1 cellular context compared by ENCODE assay signal in the genomic region with DNA sequence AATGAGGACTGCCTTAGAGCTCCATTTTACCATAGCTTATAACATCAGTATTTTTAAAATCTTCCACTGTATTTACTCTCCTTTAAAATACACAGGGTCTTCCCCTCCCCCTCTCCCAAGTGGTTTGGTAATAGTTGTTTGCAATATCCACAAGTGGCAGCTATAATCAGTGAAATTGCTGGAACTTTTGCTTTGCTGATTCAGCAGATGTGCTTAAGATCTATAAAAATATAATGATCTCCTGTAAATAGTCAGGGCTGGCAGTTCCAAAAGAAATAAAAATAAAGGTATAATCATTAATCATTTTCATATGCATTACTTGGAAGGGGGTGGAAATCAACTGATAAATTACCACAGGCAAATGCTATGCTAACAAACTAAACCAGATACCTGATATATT.
TF ChIP-seq lines count a peak whose summit lies in the region.

No MANE protein-coding gene starts in this region.

TF ChIP-seq in HepG2, 621 proteins besides CTCF, POLR2A, EP300 and RAD21 (continued from another document):
- TF ChIP-seq SCMH1 (CRISPR knock-in tag; IDR thresholded peaks at IDR 0.05; ENCODE audit: borderline replicate concordance) (no peak), ZMYM2 (CRISPR knock-in tag; IDR thresholded peaks at IDR 0.05) (no peak), RFX3 (CRISPR knock-in tag; IDR thresholded peaks at IDR 0.05) (no peak), ZMAT3 (CRISPR knock-in tag; conservative IDR thresholded peaks at IDR 0.05) (no peak), SAP130 (CRISPR knock-in tag; IDR thresholded peaks at IDR 0.05; ENCODE audit: low read depth) (no peak), ZNF644 (CRISPR knock-in tag; IDR thresholded peaks at IDR 0.05; ENCODE audit: low read depth) (no peak), ZNF350 (CRISPR knock-in tag; IDR thresholded peaks at IDR 0.05; ENCODE audit: borderline replicate concordance, low read depth) (no peak), MYNN (CRISPR knock-in tag; IDR thresholded peaks at IDR 0.05; ENCODE audit: low read depth) (no peak)
- TF ChIP-seq, protein P1, sequence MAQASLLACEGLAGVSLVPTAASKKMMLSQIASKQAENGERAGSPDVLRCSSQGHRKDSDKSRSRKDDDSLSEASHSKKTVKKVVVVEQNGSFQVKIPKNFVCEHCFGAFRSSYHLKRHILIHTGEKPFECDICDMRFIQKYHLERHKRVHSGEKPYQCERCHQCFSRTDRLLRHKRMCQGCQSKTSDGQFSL (CRISPR knock-in tag; IDR thresholded peaks at IDR 0.05), result no peak
- TF ChIP-seq, protein P2, sequence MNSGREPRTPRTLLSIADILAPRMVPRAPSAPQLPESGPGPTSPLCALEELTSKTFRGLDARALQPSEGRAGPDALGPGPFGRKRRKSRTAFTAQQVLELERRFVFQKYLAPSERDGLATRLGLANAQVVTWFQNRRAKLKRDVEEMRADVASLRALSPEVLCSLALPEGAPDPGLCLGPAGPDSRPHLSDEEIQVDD (CRISPR knock-in tag; IDR thresholded peaks at IDR 0.05; ENCODE audit: borderline replicate concordance), result no peak
- TF ChIP-seq, protein P3, sequence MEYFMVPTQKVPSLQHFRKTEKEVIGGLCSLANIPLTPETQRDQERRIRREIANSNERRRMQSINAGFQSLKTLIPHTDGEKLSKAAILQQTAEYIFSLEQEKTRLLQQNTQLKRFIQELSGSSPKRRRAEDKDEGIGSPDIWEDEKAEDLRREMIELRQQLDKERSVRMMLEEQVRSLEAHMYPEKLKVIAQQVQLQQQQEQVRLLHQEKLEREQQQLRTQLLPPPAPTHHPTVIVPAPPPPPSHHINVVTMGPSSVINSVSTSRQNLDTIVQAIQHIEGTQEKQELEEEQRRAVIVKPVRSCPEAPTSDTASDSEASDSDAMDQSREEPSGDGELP (IDR thresholded peaks at IDR 0.05; ENCODE audit: borderline replicate concordance, low read depth), result no peak
